8 cellular contexts compared by ENCODE assay signal in genomic region chr16:81003610-81004460, GRCh38. TPM values are rescaled to one million over a fixed set of nuclear protein-coding genes. Genes with fewer than 3 reads are reported as not detected.
DNase-seq lines count a peak whose midpoint lies in the region; ATAC-seq, FAIRE-seq and TF ChIP-seq lines count a peak whose summit lies in the region.

No MANE protein-coding gene starts in this region.

- TF ChIP-seq CTCF in endothelial cell of umbilical vein (IDR thresholded peaks at IDR 0.05; ENCODE audit: extremely low read depth in 1 of 2, insufficient read depth in 1 of 2, low read depth in 1 of 2, low read length in 2 of 2): no peak
- TF ChIP-seq CTCF in gastrocnemius medialis (IDR thresholded peaks at IDR 0.05 in 4 of 5, conservative IDR thresholded peaks at IDR 0.05 in 1 of 5): no peak

- H3K27ac ChIP-seq in endothelial cell of umbilical vein (ENCODE audit: insufficient read depth, low read depth, low read length) (no peak overlapping the region), gastrocnemius medialis (peak overlapping the region; percentile 60 to 100 (median 97))

- H3K9me3 ChIP-seq in endothelial cell of umbilical vein (replicated peaks; ENCODE audit: control insufficient read depth, insufficient read depth, low read length) (no peaks in the 10 kb centered on the region), gastrocnemius medialis (no peaks in the 10 kb centered on the region)

- ATAC-seq in gastrocnemius medialis (peak; percentile 13 to 29), HG03342 (IDR thresholded peaks at IDR 0.05; ENCODE audit: unreplicated experiment) (no peak), HG03520 (IDR thresholded peaks at IDR 0.05; ENCODE audit: unreplicated experiment) (no peak), GM19452 (IDR thresholded peaks at IDR 0.05; ENCODE audit: unreplicated experiment) (no peak)

- H3K79me2 ChIP-seq in endothelial cell of umbilical vein (ENCODE audit: control insufficient read depth, insufficient read depth, low read length): peaks cover 88% of the 10 kb centered on the region

- intact Hi-C loops in endothelial cell of umbilical vein (cut with micrococcal nuclease) (loop anchor here (1.0 kb wide), 2 partner anchors 80 to 734 kb away; no protein-coding TSS in a partner anchor), gastrocnemius medialis (cut with DNase I; ENCODE audit: low total_unique reads) (loop anchor here (10.0 kb wide), 1 partner anchor 311 kb away; the partner anchor contains the start of gene GAN)

- FAIRE-seq in endothelial cell of umbilical vein (lab: Jason Lieb, UNC): no peak

- H3K4me1 ChIP-seq in endothelial cell of umbilical vein (ENCODE audit: control insufficient read depth, extremely low read depth, insufficient read depth, low read length): peaks cover 19% of the 10 kb centered on the region
- peaks cover 33 to 35% of the 10 kb centered on the region in 2 donors for H3K4me1 ChIP-seq in gastrocnemius medialis

- H3K27me3 ChIP-seq in endothelial cell of umbilical vein (ENCODE audit: control insufficient read depth in 2 of 2, insufficient read depth in 2 of 2, low read length in 2 of 2) (no peaks in the 10 kb centered on the region), gastrocnemius medialis (no peaks in the 10 kb centered on the region)

- CTCF ChIA-PET in endothelial cell of umbilical vein (lab: Charles Lee): interaction anchor here (0.5 to 4.3 kb wide), 26 partner anchors 10 to 734 kb away, joined by 3 to 38 read pairs (median 4); partner anchors contain the start of gene ATMIN

- no peak overlapping the region for H2AFZ ChIP-seq in endothelial cell of umbilical vein (ENCODE audit: low read depth, low read length)

- peak overlapping the region; percentile 80 for H3K4me2 ChIP-seq in endothelial cell of umbilical vein (ENCODE audit: insufficient read depth, low read length)

- peak; percentile 8 for DNase-seq in EL
- DNase-seq in RPMI8226: peak; percentile 45
- no peak for DNase-seq in endothelial cell of umbilical vein (ENCODE audit: low read depth, low spot score)
- peak in 1 of 2 donors; percentile 48 for DNase-seq in gastrocnemius medialis
- DNase-seq in NCI-H774 (lab: John Stamatoyannopoulos, UW): no peak

- TF ChIP-seq POLR2A in endothelial cell of umbilical vein (IDR thresholded peaks at IDR 0.05; ENCODE audit: low read depth, low read length): no peak
- TF ChIP-seq POLR2A in gastrocnemius medialis (IDR thresholded peaks at IDR 0.05): no peak

- no TSS peak for BruUV-seq in endothelial cell of umbilical vein (replicated peaks; lab: Mats Ljungman, UMichigan)

- POLR2A ChIA-PET in endothelial cell of umbilical vein (lab: Charles Lee): interaction anchor here (1.4 to 1.5 kb wide), 2 partner anchors 11 to 66 kb away, joined by 5 to 7 read pairs; no protein-coding TSS in a partner anchor

- no peaks in the 10 kb centered on the region for H3K9me1 ChIP-seq in endothelial cell of umbilical vein (replicated peaks; ENCODE audit: control insufficient read depth, extremely low read depth, insufficient read depth, low read length)

- no peaks in the 10 kb centered on the region for H4K20me1 ChIP-seq in endothelial cell of umbilical vein (replicated peaks; ENCODE audit: control insufficient read depth, extremely low read depth, insufficient read depth, low read length)

- H3K36me3 ChIP-seq in endothelial cell of umbilical vein (ENCODE audit: control insufficient read depth in 2 of 2, extremely low read depth in 1 of 2, insufficient read depth in 2 of 2, low read length in 2 of 2): no peaks in the 10 kb centered on the region
- H3K36me3 ChIP-seq in gastrocnemius medialis: no peaks in the 10 kb centered on the region

- dilution Hi-C loops in endothelial cell of umbilical vein (cut with MboI; ENCODE audit: extremely low pct_ligation_motif_present, low sequenced_read_pairs): no loop called here

- in situ Hi-C loops in gastrocnemius medialis (cut with MboI; ENCODE audit: low sequenced_read_pairs in 4 of 4): no loop called here

- H3K4me3 ChIP-seq in endothelial cell of umbilical vein (replicated peaks in 1 of 3; ENCODE audit: insufficient read depth in 1 of 3, low read depth in 1 of 3, low read length in 3 of 3) (no peak overlapping the region), gastrocnemius medialis (peak overlapping the region in 2 of 4 donors; percentile 2 to 19)

- peak overlapping the region; percentile 25 for H3K9ac ChIP-seq in endothelial cell of umbilical vein (replicated peaks; ENCODE audit: extremely low read depth, insufficient read depth, low read length)

TF ChIP-seq in endothelial cell of umbilical vein, 7 proteins besides CTCF, POLR2A, EP300 and RAD21:
- TF ChIP-seq JUN (IDR thresholded peaks at IDR 0.05; ENCODE audit: borderline replicate concordance, insufficient read depth, insufficient read length, low read depth) (no peak), GATA2 (IDR thresholded peaks at IDR 0.05; ENCODE audit: insufficient read depth, insufficient read length, low read depth, low read length) (no peak), FOS (IDR thresholded peaks at IDR 0.05; ENCODE audit: borderline replicate concordance, insufficient read depth, low read length) (no peak), MYC (IDR thresholded peaks at IDR 0.05; ENCODE audit: low read depth, low read length) (no peak), EZH2 (IDR thresholded peaks at IDR 0.05; ENCODE audit: borderline replicate concordance, low read depth, low read length, severe bottlenecking) (no peak), MAX (IDR thresholded peaks at IDR 0.05; ENCODE audit: insufficient read depth, insufficient read length) (no peak), POLR2AphosphoS5 (IDR thresholded peaks at IDR 0.05; ENCODE audit: insufficient read depth, low read depth, low read length) (no peak)

RNA-seq across cellular contexts. Expression of gene CMC2, which starts 2.9 kb away (rescaled TPM):
- 96.6 and 97.8 TPM in 2 replicates for total RNA-seq in endothelial cell of umbilical vein
- polyA plus RNA-seq in endothelial cell of umbilical vein: 121 and 216 TPM in 2 replicates
- polyA plus RNA-seq in endothelial cell of umbilical vein (2011; cell fraction: cytosol; rRNA removed): 137 and 142 TPM in 2 replicates
- polyA plus RNA-seq in endothelial cell of umbilical vein (2011; cell fraction: nucleus; rRNA removed): 56.7 and 68.7 TPM in 2 replicates
- 131 and 158 TPM in 2 replicates for polyA plus RNA-seq in endothelial cell of umbilical vein (2012)
- polyA minus RNA-seq in endothelial cell of umbilical vein: 55.9 and 57.2 TPM in 2 replicates
- 63.2 TPM for polyA minus RNA-seq in endothelial cell of umbilical vein (2011; cell fraction: cytosol; rRNA and poly(A)+ RNA removed)
- 42.8 and 56.9 TPM in 2 replicates for polyA minus RNA-seq in endothelial cell of umbilical vein (2011; cell fraction: nucleus; rRNA and poly(A)+ RNA removed)
- 10 to 100 TPM; 78.8 to 89.1 (median 82.7) TPM for total RNA-seq in gastrocnemius medialis

RNA-seq across cellular contexts. Expression of gene CENPN, which starts 3.2 kb away (rescaled TPM):
- 52.4 and 53.4 TPM in 2 replicates for total RNA-seq in endothelial cell of umbilical vein
- polyA plus RNA-seq in endothelial cell of umbilical vein: 15.3 and 17.6 TPM in 2 replicates
- polyA plus RNA-seq in endothelial cell of umbilical vein (2011; cell fraction: cytosol; rRNA removed): 60.9 and 63.6 TPM in 2 replicates
- polyA plus RNA-seq in endothelial cell of umbilical vein (2011; cell fraction: nucleus; rRNA removed): 43.5 and 45.6 TPM in 2 replicates
- 48.3 and 126 TPM in 2 replicates for polyA plus RNA-seq in endothelial cell of umbilical vein (2012)
- 24.4 and 35.3 TPM in 2 replicates for polyA minus RNA-seq in endothelial cell of umbilical vein
- 113 TPM for polyA minus RNA-seq in endothelial cell of umbilical vein (2011; cell fraction: cytosol; rRNA and poly(A)+ RNA removed)
- 21.2 and 22.7 TPM in 2 replicates for polyA minus RNA-seq in endothelial cell of umbilical vein (2011; cell fraction: nucleus; rRNA and poly(A)+ RNA removed)
- total RNA-seq in gastrocnemius medialis: 10 to 100 TPM in 1 of 4 donors, 1 to 10 TPM in 3; 5.2 to 10.9 (median 7.5) TPM

RNA-seq across cellular contexts. Expression of gene ATMIN, which starts 31.8 kb away (rescaled TPM):
- total RNA-seq in endothelial cell of umbilical vein: 22.4 and 25.3 TPM in 2 replicates
- 15.0 and 15.8 TPM in 2 replicates for polyA plus RNA-seq in endothelial cell of umbilical vein
- 14.2 and 15.8 TPM in 2 replicates for polyA plus RNA-seq in endothelial cell of umbilical vein (2011; cell fraction: cytosol; rRNA removed)
- polyA plus RNA-seq in endothelial cell of umbilical vein (2011; cell fraction: nucleus; rRNA removed): 14.1 and 17.2 TPM in 2 replicates
- polyA plus RNA-seq in endothelial cell of umbilical vein (2012): 16.6 and 22.5 TPM in 2 replicates
- polyA minus RNA-seq in endothelial cell of umbilical vein: 27.0 and 30.2 TPM in 2 replicates
- 32.6 TPM for polyA minus RNA-seq in endothelial cell of umbilical vein (2011; cell fraction: cytosol; rRNA and poly(A)+ RNA removed)
- polyA minus RNA-seq in endothelial cell of umbilical vein (2011; cell fraction: nucleus; rRNA and poly(A)+ RNA removed): 15.1 and 21.4 TPM in 2 replicates
- 10 to 100 TPM; 31.1 to 37.1 (median 35.2) TPM for total RNA-seq in gastrocnemius medialis

Comparison
In these comparisons a context has a peak if more than half of its experiments do, and no peak if none do; other contexts are left out.
1. DNase-seq: peak in EL (single experiment) and RPMI8226 (single experiment); none in endothelial cell of umbilical vein (single experiment) and NCI-H774 (single experiment).
2. ATAC-seq: peak in gastrocnemius medialis (2 of 2); none in HG03342 (single experiment), HG03520 (single experiment) and GM19452 (single experiment).